Comparison of ENCODE assay signal across 1 cellular context in genomic region chr22:24270556-24271405, GRCh38.
TF ChIP-seq lines count a peak whose summit lies in the region.

A gene with protein sequence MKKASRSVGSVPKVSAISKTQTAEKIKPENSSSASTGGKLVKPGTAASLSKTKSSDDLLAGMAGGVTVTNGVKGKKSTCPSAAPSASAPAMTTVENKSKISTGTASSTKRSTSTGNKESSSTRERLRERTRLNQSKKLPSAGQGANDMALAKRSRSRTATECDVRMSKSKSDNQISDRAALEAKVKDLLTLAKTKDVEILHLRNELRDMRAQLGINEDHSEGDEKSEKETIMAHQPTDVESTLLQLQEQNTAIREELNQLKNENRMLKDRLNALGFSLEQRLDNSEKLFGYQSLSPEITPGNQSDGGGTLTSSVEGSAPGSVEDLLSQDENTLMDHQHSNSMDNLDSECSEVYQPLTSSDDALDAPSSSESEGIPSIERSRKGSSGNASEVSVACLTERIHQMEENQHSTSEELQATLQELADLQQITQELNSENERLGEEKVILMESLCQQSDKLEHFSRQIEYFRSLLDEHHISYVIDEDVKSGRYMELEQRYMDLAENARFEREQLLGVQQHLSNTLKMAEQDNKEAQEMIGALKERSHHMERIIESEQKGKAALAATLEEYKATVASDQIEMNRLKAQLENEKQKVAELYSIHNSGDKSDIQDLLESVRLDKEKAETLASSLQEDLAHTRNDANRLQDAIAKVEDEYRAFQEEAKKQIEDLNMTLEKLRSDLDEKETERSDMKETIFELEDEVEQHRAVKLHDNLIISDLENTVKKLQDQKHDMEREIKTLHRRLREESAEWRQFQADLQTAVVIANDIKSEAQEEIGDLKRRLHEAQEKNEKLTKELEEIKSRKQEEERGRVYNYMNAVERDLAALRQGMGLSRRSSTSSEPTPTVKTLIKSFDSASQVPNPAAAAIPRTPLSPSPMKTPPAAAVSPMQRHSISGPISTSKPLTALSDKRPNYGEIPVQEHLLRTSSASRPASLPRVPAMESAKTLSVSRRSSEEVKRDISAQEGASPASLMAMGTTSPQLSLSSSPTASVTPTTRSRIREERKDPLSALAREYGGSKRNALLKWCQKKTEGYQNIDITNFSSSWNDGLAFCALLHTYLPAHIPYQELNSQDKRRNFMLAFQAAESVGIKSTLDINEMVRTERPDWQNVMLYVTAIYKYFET (plus strand): TSS chr22:24270831. CDS start chr22:24302232, 31,401 bp downstream.

TF ChIP-seq in K562, 482 proteins besides CTCF, POLR2A, EP300 and RAD21 (continued from another document and continues in another):
- TF ChIP-seq, protein P1, sequence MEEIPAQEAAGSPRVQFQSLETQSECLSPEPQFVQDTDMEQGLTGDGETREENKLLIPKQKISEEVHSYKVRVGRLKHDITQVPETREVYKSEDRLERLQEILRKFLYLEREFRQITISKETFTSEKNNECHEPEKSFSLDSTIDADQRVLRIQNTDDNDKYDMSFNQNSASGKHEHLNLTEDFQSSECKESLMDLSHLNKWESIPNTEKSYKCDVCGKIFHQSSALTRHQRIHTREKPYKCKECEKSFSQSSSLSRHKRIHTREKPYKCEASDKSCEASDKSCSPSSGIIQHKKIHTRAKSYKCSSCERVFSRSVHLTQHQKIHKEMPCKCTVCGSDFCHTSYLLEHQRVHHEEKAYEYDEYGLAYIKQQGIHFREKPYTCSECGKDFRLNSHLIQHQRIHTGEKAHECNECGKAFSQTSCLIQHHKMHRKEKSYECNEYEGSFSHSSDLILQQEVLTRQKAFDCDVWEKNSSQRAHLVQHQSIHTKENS (CRISPR knock-in tag; IDR thresholded peaks at IDR 0.05), result no peak
- TF ChIP-seq, protein P2, sequence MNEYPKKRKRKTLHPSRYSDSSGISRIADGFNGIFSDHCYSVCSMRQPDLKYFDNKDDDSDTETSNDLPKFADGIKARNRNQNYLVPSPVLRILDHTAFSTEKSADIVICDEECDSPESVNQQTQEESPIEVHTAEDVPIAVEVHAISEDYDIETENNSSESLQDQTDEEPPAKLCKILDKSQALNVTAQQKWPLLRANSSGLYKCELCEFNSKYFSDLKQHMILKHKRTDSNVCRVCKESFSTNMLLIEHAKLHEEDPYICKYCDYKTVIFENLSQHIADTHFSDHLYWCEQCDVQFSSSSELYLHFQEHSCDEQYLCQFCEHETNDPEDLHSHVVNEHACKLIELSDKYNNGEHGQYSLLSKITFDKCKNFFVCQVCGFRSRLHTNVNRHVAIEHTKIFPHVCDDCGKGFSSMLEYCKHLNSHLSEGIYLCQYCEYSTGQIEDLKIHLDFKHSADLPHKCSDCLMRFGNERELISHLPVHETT (CRISPR knock-in tag; conservative IDR thresholded peaks at IDR 0.05 in 1 of 2, IDR thresholded peaks at IDR 0.05 in 1 of 2), result no peak
- TF ChIP-seq HNRNPK (IDR thresholded peaks at IDR 0.05; ENCODE audit: low read depth, low read length, poor library complexity, severe bottlenecking) (peak; percentile 63), MAZ (CRISPR knock-in tag; conservative IDR thresholded peaks at IDR 0.05 in 1 of 2, IDR thresholded peaks at IDR 0.05 in 1 of 2) (peak; percentile 68 to 75; a peak in 3 of 4 replicates), SUPT5H (IDR thresholded peaks at IDR 0.05) (peak; percentile 87), ESRRA (IDR thresholded peaks at IDR 0.05; ENCODE audit: borderline replicate concordance, low read depth) (0 out of 2 replicates have a peak, but pooled peaks have one; percentile 40), ZNF830 (CRISPR knock-in tag; IDR thresholded peaks at IDR 0.05) (peak; percentile 12; the same call in 1 of the 2 replicates), ZNF740 (CRISPR knock-in tag; IDR thresholded peaks at IDR 0.05) (no peak), ZNF740 (tag; IDR thresholded peaks at IDR 0.05) (no peak), ERF (CRISPR knock-in tag; IDR thresholded peaks at IDR 0.05) (0 out of 2 replicates have a peak, but pooled peaks have one; percentile 47), SOX6 (IDR thresholded peaks at IDR 0.05) (0 out of 2 replicates have a peak, but pooled peaks have one; percentile 15), POLR2H (tag; IDR thresholded peaks at IDR 0.05; ENCODE audit: low read depth) (peak; percentile 63; the same call in 1 of the 2 replicates), POLR2AphosphoS5 (IDR thresholded peaks at IDR 0.05; ENCODE audit: control insufficient read depth, insufficient read depth, low read depth, low read length) (peak; percentile 74; the same call in 1 of the 2 replicates), GATAD2A (IDR thresholded peaks at IDR 0.05) (no peak), PHB (CRISPR knock-in tag; IDR thresholded peaks at IDR 0.05) (no peak), VEZF1 (CRISPR knock-in tag; IDR thresholded peaks at IDR 0.05) (peak; percentile 96), ZBTB7A (IDR thresholded peaks at IDR 0.05; ENCODE audit: borderline replicate concordance, control insufficient read depth, low read depth, low read length) (peak; percentile 45; the same call in 1 of the 2 replicates), CREM (IDR thresholded peaks at IDR 0.05; ENCODE audit: low read depth) (peak; percentile 35; the same call in 1 of the 2 replicates), ZFX (CRISPR knock-in tag; IDR thresholded peaks at IDR 0.05) (peak; percentile 95), UBTF (IDR thresholded peaks at IDR 0.05; ENCODE audit: borderline replicate concordance in 1 of 2, low read depth in 2 of 2, low read length in 2 of 2) (peak; percentile 35 to 46; a peak in 2 of 4 replicates), ZBTB2 (IDR thresholded peaks at IDR 0.05) (0 out of 2 replicates have a peak, but pooled peaks have one; percentile 66), TAF9B (IDR thresholded peaks at IDR 0.05; ENCODE audit: partially characterized antibody) (no peak), U2AF1 (optimal IDR thresholded peaks at IDR 0.05; ENCODE audit: low read depth, low read length) (peak; percentile 83), SRF (CRISPR knock-in tag; IDR thresholded peaks at IDR 0.05) (0 out of 4 replicates have a peak, but pooled peaks of 1 of the 2 experiments have one; percentile 34), GABPB1 (CRISPR knock-in tag; IDR thresholded peaks at IDR 0.05) (peak; percentile 36; the same call in 1 of the 2 replicates), ZBTB1 (CRISPR knock-in tag; IDR thresholded peaks at IDR 0.05; ENCODE audit: borderline replicate concordance, low read depth) (peak; percentile 82; the same call in 1 of the 2 replicates), ZNF175 (CRISPR knock-in tag; IDR thresholded peaks at IDR 0.05; ENCODE audit: low read depth) (no peak), ZNF507 (tag; conservative IDR thresholded peaks at IDR 0.05) (no peak), SRSF1 (IDR thresholded peaks at IDR 0.05; ENCODE audit: low read depth, low read length) (0 out of 2 replicates have a peak, but pooled peaks have one; percentile 42), TOE1 (IDR thresholded peaks at IDR 0.05; ENCODE audit: borderline replicate concordance) (no peak), TOE1 (CRISPR knock-in tag; IDR thresholded peaks at IDR 0.05; ENCODE audit: borderline replicate concordance, low read depth) (no peak), PHF20 (IDR thresholded peaks at IDR 0.05; ENCODE audit: partially characterized antibody) (peak; percentile 35), MBD2 (IDR thresholded peaks at IDR 0.05; ENCODE audit: borderline replicate concordance, low read depth) (no peak), MNT (conservative IDR thresholded peaks at IDR 0.05) (peak in 1 of 2 experiments; percentile 36; a peak in 1 of 4 replicates)
- TF ChIP-seq, protein P3, sequence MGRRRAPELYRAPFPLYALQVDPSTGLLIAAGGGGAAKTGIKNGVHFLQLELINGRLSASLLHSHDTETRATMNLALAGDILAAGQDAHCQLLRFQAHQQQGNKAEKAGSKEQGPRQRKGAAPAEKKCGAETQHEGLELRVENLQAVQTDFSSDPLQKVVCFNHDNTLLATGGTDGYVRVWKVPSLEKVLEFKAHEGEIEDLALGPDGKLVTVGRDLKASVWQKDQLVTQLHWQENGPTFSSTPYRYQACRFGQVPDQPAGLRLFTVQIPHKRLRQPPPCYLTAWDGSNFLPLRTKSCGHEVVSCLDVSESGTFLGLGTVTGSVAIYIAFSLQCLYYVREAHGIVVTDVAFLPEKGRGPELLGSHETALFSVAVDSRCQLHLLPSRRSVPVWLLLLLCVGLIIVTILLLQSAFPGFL (CRISPR knock-in tag; IDR thresholded peaks at IDR 0.05), result 0 out of 2 replicates have a peak, but pooled peaks have one; percentile 71
- TF ChIP-seq, protein P4, sequence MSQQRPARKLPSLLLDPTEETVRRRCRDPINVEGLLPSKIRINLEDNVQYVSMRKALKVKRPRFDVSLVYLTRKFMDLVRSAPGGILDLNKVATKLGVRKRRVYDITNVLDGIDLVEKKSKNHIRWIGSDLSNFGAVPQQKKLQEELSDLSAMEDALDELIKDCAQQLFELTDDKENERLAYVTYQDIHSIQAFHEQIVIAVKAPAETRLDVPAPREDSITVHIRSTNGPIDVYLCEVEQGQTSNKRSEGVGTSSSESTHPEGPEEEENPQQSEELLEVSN (IDR thresholded peaks at IDR 0.05; ENCODE audit: borderline replicate concordance in 1 of 2, extremely low read depth in 1 of 2, insufficient read depth in 1 of 2, insufficient read length in 1 of 2, low read depth in 1 of 2, low read length in 1 of 2, poor library complexity in 1 of 2, severe bottlenecking in 1 of 2), result peak in 1 of 2 experiments; percentile 62
- TF ChIP-seq, protein P5, sequence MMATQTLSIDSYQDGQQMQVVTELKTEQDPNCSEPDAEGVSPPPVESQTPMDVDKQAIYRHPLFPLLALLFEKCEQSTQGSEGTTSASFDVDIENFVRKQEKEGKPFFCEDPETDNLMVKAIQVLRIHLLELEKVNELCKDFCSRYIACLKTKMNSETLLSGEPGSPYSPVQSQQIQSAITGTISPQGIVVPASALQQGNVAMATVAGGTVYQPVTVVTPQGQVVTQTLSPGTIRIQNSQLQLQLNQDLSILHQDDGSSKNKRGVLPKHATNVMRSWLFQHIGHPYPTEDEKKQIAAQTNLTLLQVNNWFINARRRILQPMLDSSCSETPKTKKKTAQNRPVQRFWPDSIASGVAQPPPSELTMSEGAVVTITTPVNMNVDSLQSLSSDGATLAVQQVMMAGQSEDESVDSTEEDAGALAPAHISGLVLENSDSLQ (IDR thresholded peaks at IDR 0.05), result 0 out of 2 replicates have a peak, but pooled peaks have one; percentile 19
- TF ChIP-seq, protein P6, sequence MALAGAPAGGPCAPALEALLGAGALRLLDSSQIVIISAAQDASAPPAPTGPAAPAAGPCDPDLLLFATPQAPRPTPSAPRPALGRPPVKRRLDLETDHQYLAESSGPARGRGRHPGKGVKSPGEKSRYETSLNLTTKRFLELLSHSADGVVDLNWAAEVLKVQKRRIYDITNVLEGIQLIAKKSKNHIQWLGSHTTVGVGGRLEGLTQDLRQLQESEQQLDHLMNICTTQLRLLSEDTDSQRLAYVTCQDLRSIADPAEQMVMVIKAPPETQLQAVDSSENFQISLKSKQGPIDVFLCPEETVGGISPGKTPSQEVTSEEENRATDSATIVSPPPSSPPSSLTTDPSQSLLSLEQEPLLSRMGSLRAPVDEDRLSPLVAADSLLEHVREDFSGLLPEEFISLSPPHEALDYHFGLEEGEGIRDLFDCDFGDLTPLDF (CRISPR knock-in tag; IDR thresholded peaks at IDR 0.05), result peak; percentile 45; the same call in 1 of the 2 replicates
